22 cellular contexts compared by ENCODE assay signal in the genomic region with DNA sequence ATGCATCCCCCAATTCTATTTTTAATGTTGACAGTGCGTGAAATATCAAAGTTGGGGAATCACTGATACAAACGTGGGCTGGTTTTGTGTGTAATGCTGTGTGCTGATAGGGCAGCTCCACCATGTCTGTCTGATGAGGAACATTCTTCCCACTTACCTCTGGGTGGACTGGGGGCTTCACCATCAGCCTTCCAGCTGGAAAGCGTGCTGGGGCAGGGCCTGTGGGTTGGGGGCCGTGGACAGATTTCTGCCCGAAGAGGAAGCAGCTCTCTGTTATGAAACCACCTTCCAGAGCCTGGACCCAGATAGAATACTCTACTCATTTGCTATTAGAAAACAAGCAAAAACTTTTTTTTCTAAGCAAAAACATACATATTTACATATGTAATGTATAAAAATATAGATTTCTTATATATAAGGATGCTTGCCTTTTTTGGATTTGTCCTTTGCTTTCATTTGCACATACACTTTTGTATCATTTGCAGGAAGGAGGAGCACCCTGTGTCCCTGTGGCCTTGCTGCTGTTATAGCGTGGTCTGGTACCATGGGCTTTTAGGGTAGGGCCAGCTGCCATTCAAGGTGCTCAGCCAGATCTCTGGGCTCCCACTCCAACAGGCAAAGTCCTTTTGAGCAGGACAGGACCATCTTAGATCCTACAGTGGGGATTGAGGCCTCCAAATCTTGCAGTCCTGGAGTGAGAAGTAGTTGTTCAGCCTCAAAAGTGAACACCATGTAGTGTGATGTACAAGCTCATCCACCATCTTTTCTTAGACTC. TPM values are rescaled to one million over a fixed set of nuclear protein-coding genes. Genes with fewer than 3 reads are reported as not detected.
DNase-seq lines count a peak whose midpoint lies in the region; ATAC-seq and TF ChIP-seq lines count a peak whose summit lies in the region.
"Had no signal": no experiment of that assay in that cellular context is flagged by ENCODE, and none has a peak within 500 bp of the region (broad histone marks: within the 10 kb centered on the region; RNA-seq: fewer than 3 reads in every experiment).

No MANE protein-coding gene starts in this region.

- H3K4me1 Mint-ChIP-seq in activated naive CD4-positive, alpha-beta T cell treated with anti-CD3 and anti-CD28 coated beads, Interleukin-2, amount 10 ng/mL, durations not matched to agents 7 days and 5 days: peaks cover 59% of the 10 kb centered on the region
- peaks cover 72% of the 10 kb centered on the region for H3K4me1 Mint-ChIP-seq in central memory CD8-positive, alpha-beta T cell
- peaks cover 87% of the 10 kb centered on the region for H3K4me1 Mint-ChIP-seq in stimulated activated memory B cell treated with anti-CD40 and anti-IgM and Interleukin-4, amounts not matched to agents 10 μg/mL and 1 μg/mL and 100 μg/mL, for 72 hours

- no peak for DNase-seq in activated naive CD4-positive, alpha-beta T cell treated with anti-CD3 and anti-CD28 coated beads, Interleukin-2, amount 10 ng/mL, durations not matched to agents 7 days and 5 days
- DNase-seq in activated naive CD4-positive, alpha-beta T cell (lab: John Stamatoyannopoulos, UW): no peak
- DNase-seq in NB4 (ENCODE audit: low read depth) (peak; percentile 53), osteoblast (ENCODE audit: insufficient read length, low spot score, missing footprints) (no peak), HuH-7 (ENCODE audit: low spot score) (no peak)
- no peak for DNase-seq in central memory CD8-positive, alpha-beta T cell (ENCODE audit: low spot score in 2 of 2)
- DNase-seq: COR-L47; DND-41; foreskin fibroblast; hypothalamus; NCI-H1092; NCI-H2029; NCI-H446 treated with DMSO at 0.1 percent for 48 hours; stimulated activated CD4-positive, alpha-beta T cell treated with anti-CD3 and anti-CD28 coated beads, Interleukin-4, amount 100 ng/mL, for 24 hours; testis had no signal

- H3K27ac Mint-ChIP-seq in activated naive CD4-positive, alpha-beta T cell treated with anti-CD3 and anti-CD28 coated beads, Interleukin-2, amount 10 ng/mL, durations not matched to agents 7 days and 5 days: peak overlapping the region; percentile 69
- peak overlapping the region; percentile 73 for H3K27ac Mint-ChIP-seq in central memory CD8-positive, alpha-beta T cell (ENCODE audit: low read depth)
- peak overlapping the region; percentile 85 for H3K27ac Mint-ChIP-seq in stimulated activated memory B cell treated with anti-CD40 and anti-IgM and Interleukin-4, amounts not matched to agents 10 μg/mL and 1 μg/mL and 100 μg/mL, for 72 hours

- no peak overlapping the region for H3K4me2 ChIP-seq in osteoblast (ENCODE audit: insufficient read depth, low read length)
- H3K4me2 ChIP-seq: smooth muscle cell had no signal

- TF ChIP-seq POLR2A in NB4 (IDR thresholded peaks at IDR 0.05; ENCODE audit: extremely low read depth, insufficient read length): no peak

- CTCF ChIA-PET in activated naive CD4-positive, alpha-beta T cell treated with anti-CD3 and anti-CD28 coated beads, Interleukin-2, amount 10 ng/mL, durations not matched to agents 7 days and 5 days (lab: Charles Lee): interaction anchor here (0.7 to 1.3 kb wide), 5 partner anchors 10 to 251 kb away, joined by 3 to 4 read pairs (median 3); no protein-coding TSS in a partner anchor

- H4K20me1 ChIP-seq in osteoblast (ENCODE audit: insufficient read depth, low read length): peaks cover 13% of the 10 kb centered on the region

- no peaks in the 10 kb centered on the region for H3K36me3 ChIP-seq in osteoblast (ENCODE audit: insufficient read depth, low read length)
- H3K36me3 ChIP-seq: breast epithelium had no signal

- no peaks in the 10 kb centered on the region for H3K27me3 Mint-ChIP-seq in activated naive CD4-positive, alpha-beta T cell treated with anti-CD3 and anti-CD28 coated beads, Interleukin-2, amount 10 ng/mL, durations not matched to agents 7 days and 5 days
- H3K27me3 Mint-ChIP-seq in central memory CD8-positive, alpha-beta T cell: no peaks in the 10 kb centered on the region
- no peaks in the 10 kb centered on the region for H3K27me3 Mint-ChIP-seq in stimulated activated memory B cell treated with anti-CD40 and anti-IgM and Interleukin-4, amounts not matched to agents 10 μg/mL and 1 μg/mL and 100 μg/mL, for 72 hours

- H2AFZ ChIP-seq in osteoblast (ENCODE audit: low read length): no peak overlapping the region

- H3K4me1 ChIP-seq in osteoblast (ENCODE audit: insufficient read depth, low read length): no peaks in the 10 kb centered on the region
- H3K4me1 ChIP-seq: breast epithelium, testis had no signal

- H3K27ac ChIP-seq in osteoblast (ENCODE audit: low read depth, low read length): no peak overlapping the region
- H3K27ac ChIP-seq: breast epithelium, epithelial cell of prostate, psoas muscle, testis had no signal

- H3K9me3 ChIP-seq in osteoblast (ENCODE audit: low read depth, low read length): no peaks in the 10 kb centered on the region
- H3K9me3 ChIP-seq: breast epithelium, psoas muscle, testis had no signal

- TF ChIP-seq CTCF in NB4 (IDR thresholded peaks at IDR 0.05; ENCODE audit: low read depth, low read length): no peak
- no peak for TF ChIP-seq CTCF in osteoblast (IDR thresholded peaks at IDR 0.05; ENCODE audit: extremely low read depth, low read depth, low read length)

- H3K4me3 ChIP-seq in NB4 (ENCODE audit: low read depth, low read length) (peak overlapping the region; percentile 13), osteoblast (ENCODE audit: insufficient read depth, low read length) (no peak overlapping the region)
- H3K4me3 ChIP-seq: breast epithelium, psoas muscle, smooth muscle cell, testis had no signal

- no peaks in the 10 kb centered on the region for H3K79me2 ChIP-seq in osteoblast (ENCODE audit: insufficient read depth, low read length)

- no peak for ATAC-seq in central memory CD8-positive, alpha-beta T cell (replicated peaks; ENCODE audit: extremely low read depth, poor library complexity, severe bottlenecking)
- ATAC-seq in stimulated activated memory B cell treated with anti-CD40 and anti-IgM and Interleukin-4, amounts not matched to agents 10 μg/mL and 1 μg/mL and 100 μg/mL, for 72 hours: no peak
- ATAC-seq in HG03439 (IDR thresholded peaks at IDR 0.05; ENCODE audit: unreplicated experiment): no peak

- peaks cover 15% of the 10 kb centered on the region for H3K36me3 Mint-ChIP-seq in activated naive CD4-positive, alpha-beta T cell treated with anti-CD3 and anti-CD28 coated beads, Interleukin-2, amount 10 ng/mL, durations not matched to agents 7 days and 5 days
- H3K36me3 Mint-ChIP-seq in central memory CD8-positive, alpha-beta T cell (ENCODE audit: insufficient read depth): peaks cover 6% of the 10 kb centered on the region
- peaks cover 36% of the 10 kb centered on the region for H3K36me3 Mint-ChIP-seq in stimulated activated memory B cell treated with anti-CD40 and anti-IgM and Interleukin-4, amounts not matched to agents 10 μg/mL and 1 μg/mL and 100 μg/mL, for 72 hours

- H3K4me3 Mint-ChIP-seq in activated naive CD4-positive, alpha-beta T cell treated with anti-CD3 and anti-CD28 coated beads, Interleukin-2, amount 10 ng/mL, durations not matched to agents 7 days and 5 days: peak overlapping the region; percentile 0
- peak overlapping the region; percentile 30 for H3K4me3 Mint-ChIP-seq in central memory CD8-positive, alpha-beta T cell
- peak overlapping the region; percentile 59 for H3K4me3 Mint-ChIP-seq in stimulated activated memory B cell treated with anti-CD40 and anti-IgM and Interleukin-4, amounts not matched to agents 10 μg/mL and 1 μg/mL and 100 μg/mL, for 72 hours
- H3K4me3 Mint-ChIP-seq: neural crest cell had no signal

- no peaks in the 10 kb centered on the region for H3K27me3 ChIP-seq in osteoblast (ENCODE audit: insufficient read depth, low read length)
- H3K27me3 ChIP-seq: breast epithelium, testis had no signal

- H3K9me3 Mint-ChIP-seq in activated naive CD4-positive, alpha-beta T cell treated with anti-CD3 and anti-CD28 coated beads, Interleukin-2, amount 10 ng/mL, durations not matched to agents 7 days and 5 days: no peaks in the 10 kb centered on the region
- H3K9me3 Mint-ChIP-seq in central memory CD8-positive, alpha-beta T cell: no peaks in the 10 kb centered on the region
- no peaks in the 10 kb centered on the region for H3K9me3 Mint-ChIP-seq in stimulated activated memory B cell treated with anti-CD40 and anti-IgM and Interleukin-4, amounts not matched to agents 10 μg/mL and 1 μg/mL and 100 μg/mL, for 72 hours
- H3K9me3 Mint-ChIP-seq: neural crest cell had no signal

RNA-seq across cellular contexts. Expression of a gene that starts 48.1 kb away (rescaled TPM):
- 18.1 and 25.6 TPM in 2 replicates for total RNA-seq in osteoblast

RNA-seq across cellular contexts. Expression of a gene that starts 51.2 kb away (rescaled TPM):
- total RNA-seq in osteoblast: under 0.01 TPM in 2 replicates

Comparison
In these comparisons a context has a peak if more than half of its experiments do, and no peak if none do; other contexts are left out.
1. H3K4me3 Mint-ChIP-seq: peak in every context shown above with its lines; median percentile 59 in stimulated activated memory B cell treated with anti-CD40 and anti-IgM and Interleukin-4, amounts not matched to agents 10 μg/mL and 1 μg/mL and 100 μg/mL, for 72 hours; 30 in central memory CD8-positive, alpha-beta T cell; 0 in activated naive CD4-positive, alpha-beta T cell treated with anti-CD3 and anti-CD28 coated beads, Interleukin-2, amount 10 ng/mL, durations not matched to agents 7 days and 5 days.